Comparison of ENCODE assay signal across 9 cellular contexts in genomic region chr1:171801395-171801990, GRCh38. TPM values are rescaled to one million over a fixed set of nuclear protein-coding genes. Genes with fewer than 3 reads are reported as not detected.
DNase-seq lines count a peak whose midpoint lies in the region; ATAC-seq, FAIRE-seq and TF ChIP-seq lines count a peak whose summit lies in the region.
"Had no signal": no experiment of that assay in that cellular context is flagged by ENCODE, and none has a peak within 500 bp of the region (broad histone marks: within the 10 kb centered on the region; RNA-seq: fewer than 3 reads in every experiment).

No MANE protein-coding gene starts in this region.

- H3K79me2 ChIP-seq in DND-41 (ENCODE audit: insufficient read depth, low read length), result no peaks in the 10 kb centered on the region
- no peaks in the 10 kb centered on the region for H3K79me2 ChIP-seq in PC-3 (ENCODE audit: low read length)
- H3K79me2 ChIP-seq in endothelial cell of umbilical vein (ENCODE audit: control insufficient read depth, insufficient read depth, low read length), result no peaks in the 10 kb centered on the region

- H3K4me1 ChIP-seq in DND-41 (ENCODE audit: insufficient read depth, low read length) (no peaks in the 10 kb centered on the region), IMR-90 (ENCODE audit: control insufficient read depth, insufficient read depth, low read length) (peaks cover 4% of the 10 kb centered on the region; the same call in 1 of the 2 replicates), PC-3 (ENCODE audit: insufficient read depth, low read length) (no peaks in the 10 kb centered on the region), endothelial cell of umbilical vein (ENCODE audit: control insufficient read depth, extremely low read depth, insufficient read depth, low read length) (no peaks in the 10 kb centered on the region)

- H4K8ac ChIP-seq in IMR-90 (ENCODE audit: low read depth in 2 of 2, low read length in 2 of 2), result no peak overlapping the region

- peak; percentile 71 for TF ChIP-seq RAD21 in IMR-90 (IDR thresholded peaks at IDR 0.05; ENCODE audit: low read length)

- H4K20me1 ChIP-seq in DND-41 (ENCODE audit: insufficient read depth, low read length) (no peaks in the 10 kb centered on the region), IMR-90 (ENCODE audit: insufficient read depth, low read length) (no peaks in the 10 kb centered on the region), PC-3 (ENCODE audit: low read length) (no peaks in the 10 kb centered on the region), endothelial cell of umbilical vein (replicated peaks; ENCODE audit: control insufficient read depth, extremely low read depth, insufficient read depth, low read length) (no peaks in the 10 kb centered on the region)

- 0 out of 2 replicates have a peak overlapping the region, but pooled peaks have one; percentile 49 for H2AK5ac ChIP-seq in IMR-90 (ENCODE audit: low read depth, low read length)

- H3K27me3 ChIP-seq in DND-41 (ENCODE audit: insufficient read depth, low read length, poor library complexity) (no peaks in the 10 kb centered on the region), IMR-90 (ENCODE audit: control insufficient read depth, insufficient read depth, low read length) (no peaks in the 10 kb centered on the region), PC-3 (ENCODE audit: low read length) (no peaks in the 10 kb centered on the region), endothelial cell of umbilical vein (ENCODE audit: control insufficient read depth in 2 of 2, insufficient read depth in 2 of 2, low read length in 2 of 2) (no peaks in the 10 kb centered on the region)

- H3K9ac ChIP-seq in DND-41 (ENCODE audit: low read depth, low read length) (no peak overlapping the region), IMR-90 (ENCODE audit: low read depth, low read length) (no peak overlapping the region), PC-3 (ENCODE audit: low read length) (no peak overlapping the region), endothelial cell of umbilical vein (replicated peaks; ENCODE audit: extremely low read depth, insufficient read depth, low read length) (no peak overlapping the region)

- TF ChIP-seq POLR2A in IMR-90 (IDR thresholded peaks at IDR 0.05; ENCODE audit: low read depth, low read length) (no peak), endothelial cell of umbilical vein (IDR thresholded peaks at IDR 0.05; ENCODE audit: low read depth, low read length) (no peak)

- no peak overlapping the region for H2BK20ac ChIP-seq in IMR-90 (ENCODE audit: low read depth, low read length)

- no peak overlapping the region for H3K56ac ChIP-seq in IMR-90 (ENCODE audit: extremely low read depth, insufficient read depth, low read length)

- no peak overlapping the region for H2AK9ac ChIP-seq in IMR-90 (replicated peaks; ENCODE audit: low read depth, low read length, poor library complexity)

- intact Hi-C loops in IMR-90 (cut with micrococcal nuclease) (loop anchor here (1.0 to 5.0 kb wide), 3 partner anchors 154 to 601 kb away; no protein-coding TSS in a partner anchor), PC-3 (cut with micrococcal nuclease) (loop anchor here (1.0 to 5.0 kb wide), 5 partner anchors 49 to 627 kb away; no protein-coding TSS in a partner anchor), endothelial cell of umbilical vein (cut with micrococcal nuclease) (loop anchor here (1.0 to 2.0 kb wide), 5 partner anchors 147 to 643 kb away; partner anchors contain the start of gene PIGC)

- no peaks in the 10 kb centered on the region for H3F3A ChIP-seq in PC-3 (ENCODE audit: low read length, unreplicated experiment)

- in situ Hi-C loops in IMR-90 (cut with MboI; ENCODE audit: low sequenced_read_pairs), result loop anchor here (25.0 kb wide), 1 partner anchor 611 kb away; the partner anchor contains the start of gene C1orf105

- H3K18ac ChIP-seq in IMR-90 (ENCODE audit: low read depth, low read length), result no peak overlapping the region

- ATAC-seq in DND-41 (ENCODE audit: insufficient read depth, low read depth), result peak; percentile 59
- ATAC-seq in IMR-90 (ENCODE audit: low read depth), result peak; percentile 65
- ATAC-seq in PC-3, result peak; percentile 74
- ATAC-seq in GM18517 (IDR thresholded peaks at IDR 0.05; ENCODE audit: unreplicated experiment), result no peak

- BruUV-seq in IMR-90 (replicated peaks; lab: Mats Ljungman, UMichigan) (no TSS peak), PC-3 (replicated peaks; lab: Mats Ljungman, UMichigan) (no TSS peak), endothelial cell of umbilical vein (replicated peaks; lab: Mats Ljungman, UMichigan) (no TSS peak)

- no peak overlapping the region for H3K4ac ChIP-seq in IMR-90 (ENCODE audit: low read depth, low read length)

- H4K5ac ChIP-seq in IMR-90 (ENCODE audit: low read depth, low read length), result no peak overlapping the region

- TF ChIP-seq CTCF in DND-41 (IDR thresholded peaks at IDR 0.05; ENCODE audit: borderline replicate concordance, extremely low read depth, low read length, poor library complexity, severe bottlenecking) (peak; percentile 73), IMR-90 (conservative IDR thresholded peaks at IDR 0.05; ENCODE audit: low read depth, low read length) (peak; percentile 71), PC-3 (conservative IDR thresholded peaks at IDR 0.05; ENCODE audit: low read depth, low read length) (peak; percentile 99), endothelial cell of umbilical vein (IDR thresholded peaks at IDR 0.05; ENCODE audit: extremely low read depth in 1 of 2, insufficient read depth in 1 of 2, low read depth in 1 of 2, low read length in 2 of 2) (peak; percentile 69 to 75)

- no peak overlapping the region for H3K4me3 ChIP-seq in DND-41 (ENCODE audit: low read depth in 1 of 2, low read length in 2 of 2)
- H3K4me3 ChIP-seq in IMR-90 (ENCODE audit: insufficient read depth, low read depth, low read length), result no peak overlapping the region
- H3K4me3 ChIP-seq in PC-3 (ENCODE audit: low read length), result no peak overlapping the region
- H3K4me3 ChIP-seq in endothelial cell of umbilical vein (replicated peaks in 1 of 3; ENCODE audit: insufficient read depth in 1 of 3, low read depth in 1 of 3, low read length in 3 of 3), result no peak overlapping the region

- H3K9me2 ChIP-seq in PC-3 (replicated peaks; ENCODE audit: low read length), result no peaks in the 10 kb centered on the region

- WGBS in IMR-90 (ENCODE audit: extremely low coverage in 2 of 2, insufficient read length in 1 of 2), 2 experiments, result no CpG with 5 or more reads among the region's 3 CpGs

- no peak overlapping the region for H2BK15ac ChIP-seq in IMR-90 (ENCODE audit: low read depth, low read length)

- POLR2A ChIA-PET in IMR-90 (lab: Charles Lee; ENCODE audit: unreplicated experiment), result interaction anchor here (0.6 to 1.1 kb wide), 2 partner anchors 182 to 842 kb away, joined by 3 read pairs; no protein-coding TSS in a partner anchor
- POLR2A ChIA-PET in PC-3 (lab: Charles Lee; ENCODE audit: unreplicated experiment), result interaction anchor here (0.7 kb wide), 1 partner anchor 19 kb away, joined by 3 read pairs; no protein-coding TSS in a partner anchor
- POLR2A ChIA-PET in endothelial cell of umbilical vein (lab: Charles Lee), result interaction anchor here (1.7 kb wide), 1 partner anchor 20 kb away, joined by 4 read pairs; the partner anchor contains the start of gene METTL13

- H2AFZ ChIP-seq in DND-41 (ENCODE audit: low read depth, low read length) (no peak overlapping the region), IMR-90 (replicated peaks; ENCODE audit: low read length, poor library complexity) (no peak overlapping the region), PC-3 (ENCODE audit: low read length) (0 out of 2 replicates have a peak overlapping the region, but pooled peaks have one; percentile 9), endothelial cell of umbilical vein (ENCODE audit: low read depth, low read length) (no peak overlapping the region)

- dilution Hi-C loops in IMR-90 (cut with HindIII; ENCODE audit: low sequenced_read_pairs, unreplicated experiment) (no loop called here), endothelial cell of umbilical vein (cut with MboI; ENCODE audit: extremely low pct_ligation_motif_present, low sequenced_read_pairs) (no loop called here)

- no peak overlapping the region for H3K27ac ChIP-seq in DND-41 (ENCODE audit: low read length)
- H3K27ac ChIP-seq in IMR-90 (ENCODE audit: insufficient read depth, low read length), result no peak overlapping the region
- no peak overlapping the region for H3K27ac ChIP-seq in PC-3 (ENCODE audit: low read length)
- H3K27ac ChIP-seq in endothelial cell of umbilical vein (ENCODE audit: insufficient read depth, low read depth, low read length), result no peak overlapping the region

- H3K9me1 ChIP-seq in IMR-90 (ENCODE audit: insufficient read depth, low read length) (no peaks in the 10 kb centered on the region; the same call in 1 of the 2 replicates), endothelial cell of umbilical vein (replicated peaks; ENCODE audit: control insufficient read depth, extremely low read depth, insufficient read depth, low read length) (no peaks in the 10 kb centered on the region)

- H3K4me2 ChIP-seq in DND-41 (ENCODE audit: insufficient read depth, low read length) (no peak overlapping the region), IMR-90 (ENCODE audit: low read depth, low read length) (no peak overlapping the region), PC-3 (ENCODE audit: low read length) (no peak overlapping the region), endothelial cell of umbilical vein (ENCODE audit: insufficient read depth, low read length) (no peak overlapping the region)

- DNase-seq in DND-41 (no peak), IMR-90 (peak; percentile 51), PC-3 (peak; percentile 88), endothelial cell of umbilical vein (ENCODE audit: low read depth, low spot score) (peak; percentile 51), middle frontal gyrus (ENCODE audit: extremely low spot score, low spot score) (peak; percentile 63), NCI-H524 treated with DMSO at 0.1 percent for 48 hours (lab: John Stamatoyannopoulos, UW) (no peak)
- DNase-seq in activated CD4-positive, CD25-positive, alpha-beta regulatory T cell (lab: John Stamatoyannopoulos, UW), result no peak
- DNase-seq: T-cell had no signal

- H3K36me3 ChIP-seq in DND-41 (ENCODE audit: insufficient read depth, low read length) (peaks cover 26% of the 10 kb centered on the region), IMR-90 (ENCODE audit: control insufficient read depth, insufficient read depth, low read length) (peaks cover 6% of the 10 kb centered on the region), PC-3 (ENCODE audit: low read depth, low read length) (peaks cover 16% of the 10 kb centered on the region), endothelial cell of umbilical vein (ENCODE audit: control insufficient read depth in 2 of 2, extremely low read depth in 1 of 2, insufficient read depth in 2 of 2, low read length in 2 of 2) (peaks cover 0 to 6% of the 10 kb centered on the region in 2 experiments)

- H2BK120ac ChIP-seq in IMR-90 (ENCODE audit: low read depth, low read length), result no peak overlapping the region

- H3K9me3 ChIP-seq in DND-41 (ENCODE audit: insufficient read depth, low read length, severe bottlenecking) (no peaks in the 10 kb centered on the region), IMR-90 (ENCODE audit: control insufficient read depth, insufficient read depth, low read length) (no peaks in the 10 kb centered on the region), PC-3 (ENCODE audit: low read length) (no peaks in the 10 kb centered on the region), endothelial cell of umbilical vein (replicated peaks; ENCODE audit: control insufficient read depth, insufficient read depth, low read length) (no peaks in the 10 kb centered on the region)

- no peak overlapping the region for H2BK5ac ChIP-seq in IMR-90 (ENCODE audit: low read depth, low read length, poor library complexity, severe bottlenecking)

- FAIRE-seq in endothelial cell of umbilical vein (lab: Jason Lieb, UNC), result peak; percentile 88

- no peak overlapping the region for H3K23ac ChIP-seq in IMR-90 (ENCODE audit: low read depth, low read length)

- CTCF ChIA-PET in IMR-90 (lab: Yijun Ruan, JAX) (interaction anchor here (0.7 to 6.9 kb wide), 17 partner anchors 15 to 636 kb away, joined by 3 to 138 read pairs (median 4); no protein-coding TSS in a partner anchor), PC-3 (lab: Charles Lee) (interaction anchor here (0.5 to 4.0 kb wide), 12 partner anchors 11 to 598 kb away, joined by 3 to 151 read pairs (median 5); partner anchors contain the start of gene METTL13), endothelial cell of umbilical vein (lab: Charles Lee) (interaction anchor here (0.6 to 8.6 kb wide), 24 partner anchors 10 to 636 kb away, joined by 3 to 538 read pairs (median 5); partner anchors contain the start of genes DNM3, METTL13 and VAMP4)

- H3K14ac ChIP-seq in IMR-90 (replicated peaks; ENCODE audit: low read depth, low read length), result no peak overlapping the region

- 0 out of 4 replicates have a peak, but pooled peaks cover 0 to 4% of the 10 kb centered on the region in 2 experiments for H3K79me1 ChIP-seq in IMR-90 (ENCODE audit: low read depth in 1 of 2, low read length in 2 of 2)

- H4K91ac ChIP-seq in IMR-90 (ENCODE audit: insufficient read depth, low read depth, low read length), result no peak overlapping the region

RNA-seq across cellular contexts. Expression of gene METTL13, which starts 20.0 kb away (rescaled TPM):
- total RNA-seq in IMR-90 (2012; rRNA removed) (25.8 and 26.3 TPM in 2 replicates), PC-3 (2014; rRNA removed) (115 and 138 TPM in 2 replicates), endothelial cell of umbilical vein (26.5 and 29.7 TPM in 2 replicates)
- polyA plus RNA-seq in IMR-90 (2012; rRNA removed) (22.6 and 25.1 TPM in 2 replicates), endothelial cell of umbilical vein (21.0 and 21.2 TPM in 2 replicates)
- polyA plus RNA-seq in IMR-90 (2012; cell fraction: cytosol; rRNA removed), result 16.8 and 20.4 TPM in 2 replicates
- 9.8 and 11.9 TPM in 2 replicates for polyA plus RNA-seq in IMR-90 (2012; cell fraction: nucleus; rRNA removed; ENCODE audit: low replicate concordance)
- polyA plus RNA-seq in endothelial cell of umbilical vein (2011; cell fraction: cytosol; rRNA removed), result 24.9 and 31.0 TPM in 2 replicates
- polyA plus RNA-seq in endothelial cell of umbilical vein (2011; cell fraction: nucleus; rRNA removed), result 16.6 and 19.3 TPM in 2 replicates
- polyA plus RNA-seq in endothelial cell of umbilical vein (2012), result 24.1 and 30.7 TPM in 2 replicates
- 28.3 and 29.7 TPM in 2 replicates for polyA minus RNA-seq in endothelial cell of umbilical vein
- 26.8 TPM for polyA minus RNA-seq in endothelial cell of umbilical vein (2011; cell fraction: cytosol; rRNA and poly(A)+ RNA removed)
- polyA minus RNA-seq in endothelial cell of umbilical vein (2011; cell fraction: nucleus; rRNA and poly(A)+ RNA removed), result 8.8 TPM in 2 replicates

RNA-seq across cellular contexts. Expression of gene DNM3, which starts 39.8 kb away (rescaled TPM):
- 0.36 and 0.83 TPM in 2 replicates for total RNA-seq in IMR-90 (2012; rRNA removed)
- 0.36 TPM in 2 replicates for polyA plus RNA-seq in IMR-90 (2012; rRNA removed)
- under 0.01 and 0.08 TPM in 2 replicates for polyA plus RNA-seq in IMR-90 (2012; cell fraction: cytosol; rRNA removed)
- polyA plus RNA-seq in IMR-90 (2012; cell fraction: nucleus; rRNA removed; ENCODE audit: low replicate concordance), result 0.22 and 0.24 TPM in 2 replicates
- total RNA-seq in PC-3 (2014; rRNA removed), result 0.46 and 0.98 TPM in 2 replicates
- total RNA-seq in endothelial cell of umbilical vein, result 2.5 and 3.6 TPM in 2 replicates
- polyA plus RNA-seq in endothelial cell of umbilical vein, result 1.1 and 1.4 TPM in 2 replicates
- 0.97 and 1.2 TPM in 2 replicates for polyA plus RNA-seq in endothelial cell of umbilical vein (2011; cell fraction: cytosol; rRNA removed)
- polyA plus RNA-seq in endothelial cell of umbilical vein (2011; cell fraction: nucleus; rRNA removed), result 1.7 and 1.8 TPM in 2 replicates
- polyA plus RNA-seq in endothelial cell of umbilical vein (2012), result 0.30 and 0.86 TPM in 2 replicates
- polyA minus RNA-seq in endothelial cell of umbilical vein, result 2.4 and 2.7 TPM in 2 replicates
- not detected for polyA minus RNA-seq in endothelial cell of umbilical vein (2011; cell fraction: cytosol; rRNA and poly(A)+ RNA removed)
- polyA minus RNA-seq in endothelial cell of umbilical vein (2011; cell fraction: nucleus; rRNA and poly(A)+ RNA removed), result 7.3 and 9.1 TPM in 2 replicates

RNA-seq across cellular contexts. Expression of gene VAMP4, which starts 59.6 kb away (rescaled TPM):
- total RNA-seq in IMR-90 (2012; rRNA removed) (3.4 and 7.5 TPM in 2 replicates), PC-3 (2014; rRNA removed) (5.2 and 7.2 TPM in 2 replicates), endothelial cell of umbilical vein (10.1 and 10.4 TPM in 2 replicates)
- polyA plus RNA-seq in IMR-90 (2012; rRNA removed) (3.8 and 5.4 TPM in 2 replicates), endothelial cell of umbilical vein (1.6 and 2.1 TPM in 2 replicates)
- 1.1 and 1.8 TPM in 2 replicates for polyA plus RNA-seq in IMR-90 (2012; cell fraction: cytosol; rRNA removed)
- polyA plus RNA-seq in IMR-90 (2012; cell fraction: nucleus; rRNA removed; ENCODE audit: low replicate concordance), result 1.1 and 6.7 TPM in 2 replicates
- polyA plus RNA-seq in endothelial cell of umbilical vein (2011; cell fraction: cytosol; rRNA removed), result 3.2 and 3.3 TPM in 2 replicates
- polyA plus RNA-seq in endothelial cell of umbilical vein (2011; cell fraction: nucleus; rRNA removed), result 6.6 and 9.8 TPM in 2 replicates
- 5.8 and 7.0 TPM in 2 replicates for polyA plus RNA-seq in endothelial cell of umbilical vein (2012)
- 1.2 and 2.1 TPM in 2 replicates for polyA minus RNA-seq in endothelial cell of umbilical vein
- polyA minus RNA-seq in endothelial cell of umbilical vein (2011; cell fraction: cytosol; rRNA and poly(A)+ RNA removed), result 4.8 TPM
- polyA minus RNA-seq in endothelial cell of umbilical vein (2011; cell fraction: nucleus; rRNA and poly(A)+ RNA removed), result 2.0 and 5.0 TPM in 2 replicates

Comparison
In these comparisons a context has a peak if more than half of its experiments do, and no peak if none do; other contexts are left out.
1. DNase-seq: peak in IMR-90 (single experiment), PC-3 (single experiment), endothelial cell of umbilical vein (single experiment) and middle frontal gyrus (single experiment); none in DND-41 (single experiment), activated CD4-positive, CD25-positive, alpha-beta regulatory T cell (0 of 4) and NCI-H524 treated with DMSO at 0.1 percent for 48 hours (single experiment).
2. Peak in every context shown above with its lines, with median percentiles within 50 percentile points of each other: CTCF ChIP-seq.